Comparison of ENCODE assay signal across 12 cellular contexts in genomic region chr2:215624423-215624829, GRCh38.
DNase-seq lines count a peak whose midpoint lies in the region; ATAC-seq and TF ChIP-seq lines count a peak whose summit lies in the region.
"Had no signal": no experiment of that assay in that cellular context is flagged by ENCODE, and none has a peak within 500 bp of the region (broad histone marks: within the 10 kb centered on the region; RNA-seq: fewer than 3 reads in every experiment).

No MANE protein-coding gene starts in this region.

- DNase-seq in AG09309 (ENCODE audit: low read depth) (peak; percentile 98), NCI-H69 (lab: John Stamatoyannopoulos, UW) (peak; percentile 36), fibroblast of gingiva (ENCODE audit: low read depth) (peak; percentile 98), omental fat pad (ENCODE audit: low spot score) (no peak)
- no peak for DNase-seq in activated naive CD4-positive, alpha-beta T cell (lab: John Stamatoyannopoulos, UW)
- DNase-seq: activated CD4-positive, alpha-beta T cell treated with anti-CD3 and anti-CD28 coated beads, Interleukin-2, amount 50 U/mL, for 4 hours; effector memory CD4-positive, alpha-beta T cell; naive B cell; NCI-H524 had no signal

- TF ChIP-seq CTCF in AG09309 (IDR thresholded peaks at IDR 0.05; ENCODE audit: control insufficient read depth, insufficient read depth, low read depth, low read length, missing control alignments) (no peak), omental fat pad (IDR thresholded peaks at IDR 0.05) (no peak)

- ATAC-seq in omental fat pad (ENCODE audit: low FRiP score) (peak; percentile 68), HG02884 (IDR thresholded peaks at IDR 0.05; ENCODE audit: unreplicated experiment) (no peak), GM19467 (IDR thresholded peaks at IDR 0.05; ENCODE audit: unreplicated experiment) (no peak), GM19328 (IDR thresholded peaks at IDR 0.05; ENCODE audit: unreplicated experiment) (no peak)

- no peak overlapping the region for H3K4me3 ChIP-seq in AG09309 (ENCODE audit: control insufficient read depth, low read depth, low read length)

Comparison
In these comparisons a context has a peak if more than half of its experiments do, and no peak if none do; other contexts are left out.
1. DNase-seq: peak in AG09309 (single experiment), NCI-H69 (single experiment) and fibroblast of gingiva (single experiment); none in omental fat pad (single experiment) and activated naive CD4-positive, alpha-beta T cell (0 of 4).